Comparison of ENCODE assay signal across 12 cellular contexts in genomic region chr17:75536401-75536800, GRCh38.
"Had no signal": no experiment of that assay in that cellular context is flagged by ENCODE, and none has a peak within 500 bp of the region (broad histone marks: within the 10 kb centered on the region; RNA-seq: fewer than 3 reads in every experiment).

No MANE protein-coding gene starts in this region.

- H3K9me3 Mint-ChIP-seq: memory B cell; nephron progenitor cell; T-helper 2 cell treated with Interferon-gamma antibody and Interleukin-4, amounts not matched to agents 5 μg/mL and 100 μg/mL, for 36 hours had no signal

- H3K27me3 ChIP-seq: ascending aorta, dorsolateral prefrontal cortex, esophagus muscularis mucosa, sigmoid colon had no signal

- H3K9me3 ChIP-seq: ascending aorta, esophagus muscularis mucosa, sigmoid colon had no signal

- H3K4me1 ChIP-seq: ascending aorta, esophagus muscularis mucosa, sigmoid colon had no signal

- H3K27ac ChIP-seq: ascending aorta, dorsolateral prefrontal cortex, esophagus muscularis mucosa, sigmoid colon had no signal

- H3K27ac Mint-ChIP-seq: memory B cell, nephron progenitor cell had no signal

- DNase-seq: activated CD4-positive, CD25-positive, alpha-beta regulatory T cell treated with anti-CD3 and anti-CD28 coated beads, Interleukin-2, amount 50 U/mL, for 72 hours; activated effector memory CD4-positive, alpha-beta T cell treated with Interleukin-2 at 50 U/mL for 16 hours; dorsolateral prefrontal cortex; glutamatergic neuron; nephron progenitor cell; sigmoid colon; stimulated activated CD4-positive, alpha-beta T cell treated with anti-CD3 and anti-CD28 coated beads, Interleukin-2, amount 100 ng/mL, for 24 hours; stimulated activated naive CD4-positive, alpha-beta T cell had no signal

- H3K4me3 ChIP-seq: ascending aorta, dorsolateral prefrontal cortex, esophagus muscularis mucosa, sigmoid colon had no signal

- H3K36me3 ChIP-seq: sigmoid colon had no signal

- H3K4me3 Mint-ChIP-seq: memory B cell; nephron progenitor cell; T-helper 2 cell treated with Interferon-gamma antibody and Interleukin-4, amounts not matched to agents 5 μg/mL and 100 μg/mL, for 36 hours had no signal

- H3K27me3 Mint-ChIP-seq: memory B cell had no signal
